8 cellular contexts compared by ENCODE assay signal in the genomic region with DNA sequence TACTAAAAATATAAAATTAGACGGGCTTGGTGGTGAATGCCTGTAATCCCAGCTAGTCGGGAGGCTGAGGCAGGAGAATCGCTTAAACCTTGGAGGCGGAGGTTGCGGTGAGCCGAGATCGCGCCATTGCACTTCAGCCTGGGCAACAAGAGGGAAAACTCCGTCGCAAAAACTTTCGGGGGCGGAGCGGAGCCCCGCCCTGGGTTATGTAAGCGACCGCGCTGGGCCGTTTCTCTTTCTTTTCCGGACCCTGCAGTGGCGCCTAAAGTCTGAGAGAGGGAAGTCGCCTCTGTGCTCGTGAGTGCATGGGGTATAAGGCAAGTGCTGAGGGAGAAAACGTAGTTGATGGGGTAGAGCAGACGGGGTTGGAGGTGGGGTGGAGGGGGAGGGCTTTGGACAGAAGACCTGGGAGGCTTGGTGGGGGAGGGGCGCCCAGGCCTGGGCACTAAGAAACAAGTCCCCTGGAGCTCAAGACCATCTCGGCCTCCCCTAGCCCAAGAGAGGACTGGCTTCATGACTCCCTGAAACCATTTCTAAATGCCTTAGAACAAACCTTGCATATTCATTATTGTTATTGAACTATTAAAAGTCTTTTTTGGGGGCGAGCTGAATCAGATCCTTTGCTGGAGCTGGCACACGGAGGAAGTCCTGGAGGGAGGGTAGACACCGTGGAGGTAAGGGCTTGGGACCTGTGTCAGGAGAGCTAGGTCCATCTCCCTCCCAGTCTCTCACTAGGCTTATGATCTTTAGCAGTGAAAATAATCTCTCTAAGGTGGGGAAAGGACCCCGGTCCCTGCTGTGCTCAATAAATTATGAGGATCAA. TPM values are rescaled to one million over a fixed set of nuclear protein-coding genes. Genes with fewer than 3 reads are reported as not detected.
DNase-seq lines count a peak whose midpoint lies in the region; ATAC-seq and TF ChIP-seq lines count a peak whose summit lies in the region.

No MANE protein-coding gene starts in this region.

- no peaks in the 10 kb centered on the region for H3K9me3 ChIP-seq in CD4-positive, alpha-beta T cell (ENCODE audit: control insufficient read depth, low read length)

- DNase-seq in CD4-positive, alpha-beta T cell: peak; percentile 53 to 81 (median 67)
- DNase-seq in HEK293T (ENCODE audit: extremely low spot score) (no peak), SIG-M5 treated with dmso at 0.1 percent for 504 hours (lab: John Stamatoyannopoulos, UW; ENCODE audit: unreplicated experiment) (peak; percentile 82), Right ventricle myocardium inferior (ENCODE audit: missing footprints) (peak; percentile 93), pons (ENCODE audit: low spot score) (peak; percentile 55), HPDE6-E6E7 (ENCODE audit: extremely low spot score) (no peak)
- peak; percentile 90 for DNase-seq in activated naive CD4-positive, alpha-beta T cell treated with anti-CD3 and anti-CD28 coated beads, Interleukin-2, amount 10 ng/mL, durations not matched to agents 7 days and 5 days

- H3K36me3 Mint-ChIP-seq in CD4-positive, alpha-beta T cell (ENCODE audit: low read depth): peaks cover 16% of the 10 kb centered on the region
- peaks cover 8% of the 10 kb centered on the region for H3K36me3 Mint-ChIP-seq in activated naive CD4-positive, alpha-beta T cell treated with anti-CD3 and anti-CD28 coated beads, Interleukin-2, amount 10 ng/mL, durations not matched to agents 7 days and 5 days

- intact Hi-C loops in CD4-positive, alpha-beta T cell (cut with DNase I, micrococcal nuclease): no loop called here
- intact Hi-C loops in Right ventricle myocardium inferior (cut with DNase I): no loop called here

- H3K4me1 ChIP-seq in urinary bladder (ENCODE audit: insufficient read depth): no peaks in the 10 kb centered on the region

- POLR2A ChIA-PET in CD4-positive, alpha-beta T cell (lab: Charles Lee): interaction anchor here (1.1 to 3.9 kb wide), 10 partner anchors 15 to 252 kb away, joined by 3 to 17 read pairs (median 6); partner anchors contain the start of genes BAG6 and DDX39B
- POLR2A ChIA-PET in HEK293T (lab: Yijun Ruan, JAX): interaction anchor here (0.7 to 1.4 kb wide), 6 partner anchors 41 to 192 kb away, joined by 3 to 9 read pairs (median 3); partner anchors contain the start of genes DDX39B and NCR3

- peak; percentile 51 for ATAC-seq in CD4-positive, alpha-beta T cell (ENCODE audit: poor library complexity)
- ATAC-seq in Right ventricle myocardium inferior: peak; percentile 74

- H3K36me3 ChIP-seq in urinary bladder (ENCODE audit: insufficient read depth): no peaks in the 10 kb centered on the region

- H3K27ac Mint-ChIP-seq in CD4-positive, alpha-beta T cell: peak overlapping the region; percentile 81
- peak overlapping the region; percentile 89 for H3K27ac Mint-ChIP-seq in activated naive CD4-positive, alpha-beta T cell treated with anti-CD3 and anti-CD28 coated beads, Interleukin-2, amount 10 ng/mL, durations not matched to agents 7 days and 5 days

- CTCF ChIA-PET in CD4-positive, alpha-beta T cell (lab: Charles Lee): interaction anchor here (0.7 to 3.8 kb wide), 7 partner anchors 26 to 1269 kb away, joined by 3 to 27 read pairs (median 4); no protein-coding TSS in a partner anchor
- CTCF ChIA-PET in HEK293T (lab: Yijun Ruan, JAX): interaction anchor here (0.8 to 1.7 kb wide), 3 partner anchors 19 to 94 kb away, joined by 3 to 6 read pairs (median 4); no protein-coding TSS in a partner anchor
- CTCF ChIA-PET in activated naive CD4-positive, alpha-beta T cell treated with anti-CD3 and anti-CD28 coated beads, Interleukin-2, amount 10 ng/mL, durations not matched to agents 7 days and 5 days (lab: Charles Lee): interaction anchor here (0.9 to 9.1 kb wide), 9 partner anchors 13 to 259 kb away, joined by 3 to 69 read pairs (median 3); no protein-coding TSS in a partner anchor

- peaks cover 58% of the 10 kb centered on the region for H3K4me1 Mint-ChIP-seq in CD4-positive, alpha-beta T cell (ENCODE audit: low read depth)
- peaks cover 53% of the 10 kb centered on the region for H3K4me1 Mint-ChIP-seq in activated naive CD4-positive, alpha-beta T cell treated with anti-CD3 and anti-CD28 coated beads, Interleukin-2, amount 10 ng/mL, durations not matched to agents 7 days and 5 days

- no peaks in the 10 kb centered on the region for H3K9me3 Mint-ChIP-seq in CD4-positive, alpha-beta T cell
- no peaks in the 10 kb centered on the region for H3K9me3 Mint-ChIP-seq in activated naive CD4-positive, alpha-beta T cell treated with anti-CD3 and anti-CD28 coated beads, Interleukin-2, amount 10 ng/mL, durations not matched to agents 7 days and 5 days

- H3K4me3 ChIP-seq in urinary bladder (ENCODE audit: low read depth, low read length): peak overlapping the region; percentile 64

- H3K27me3 ChIP-seq in CD4-positive, alpha-beta T cell (ENCODE audit: control insufficient read depth, insufficient read depth, low read length): no peaks in the 10 kb centered on the region

- no peaks in the 10 kb centered on the region for H3K27me3 Mint-ChIP-seq in CD4-positive, alpha-beta T cell
- H3K27me3 Mint-ChIP-seq in activated naive CD4-positive, alpha-beta T cell treated with anti-CD3 and anti-CD28 coated beads, Interleukin-2, amount 10 ng/mL, durations not matched to agents 7 days and 5 days: peaks cover 13% of the 10 kb centered on the region

- H3K27ac ChIP-seq in CD4-positive, alpha-beta T cell (ENCODE audit: low read depth, low read length): peak overlapping the region; percentile 79
- peak overlapping the region; percentile 96 for H3K27ac ChIP-seq in urinary bladder (ENCODE audit: low read depth)

- TF ChIP-seq CTCF in CD4-positive, alpha-beta T cell (IDR thresholded peaks at IDR 0.05): no peak

- H3K4me3 Mint-ChIP-seq in CD4-positive, alpha-beta T cell: peak overlapping the region; percentile 92
- peak overlapping the region; percentile 79 for H3K4me3 Mint-ChIP-seq in activated naive CD4-positive, alpha-beta T cell treated with anti-CD3 and anti-CD28 coated beads, Interleukin-2, amount 10 ng/mL, durations not matched to agents 7 days and 5 days

- WGBS in urinary bladder: 4% methylated on average over 30 of the region's 30 CpGs

TF ChIP-seq in HEK293T, 16 proteins besides CTCF, POLR2A, EP300 and RAD21:
- TF ChIP-seq BHLHE40 (IDR thresholded peaks at IDR 0.05; ENCODE audit: borderline replicate concordance): no peak
- peak; percentile 28; the same call in 1 of the 2 replicates for TF ChIP-seq L3MBTL2 (conservative IDR thresholded peaks at IDR 0.05)

RNA-seq across cellular contexts. Expression of gene MICA, which starts 2.7 kb away (rescaled TPM):
- 10 to 100 TPM; 10.6 to 14.0 TPM for total RNA-seq in CD4-positive, alpha-beta T cell
- total RNA-seq in Right ventricle myocardium inferior: 8.3 TPM
- total RNA-seq in urinary bladder: 6.7 TPM
- 23.8 TPM for polyA plus RNA-seq in urinary bladder

RNA-seq across cellular contexts. Expression of gene HLA-B, which starts 43.7 kb away (rescaled TPM):
- 1,000 to 10,000 TPM; 6,758 to 7,013 TPM for total RNA-seq in CD4-positive, alpha-beta T cell
- total RNA-seq in Right ventricle myocardium inferior (465 TPM), urinary bladder (234 TPM)
- polyA plus RNA-seq in urinary bladder: 1,074 TPM

Comparison
In these comparisons a context has a peak if more than half of its experiments do, and no peak if none do; other contexts are left out.
1. DNase-seq: peak in CD4-positive, alpha-beta T cell (10 of 10), SIG-M5 treated with dmso at 0.1 percent for 504 hours (single experiment), activated naive CD4-positive, alpha-beta T cell treated with anti-CD3 and anti-CD28 coated beads, Interleukin-2, amount 10 ng/mL, durations not matched to agents 7 days and 5 days (single experiment), Right ventricle myocardium inferior (single experiment) and pons (single experiment); none in HEK293T (single experiment) and HPDE6-E6E7 (single experiment).
2. RNA of gene HLA-B, which starts 43.7 kb away (total RNA-seq): 6,758 to 7,013 TPM in CD4-positive, alpha-beta T cell; 465 TPM in Right ventricle myocardium inferior (single experiment) and 234 TPM in urinary bladder (single experiment); every median in the first group is over 10 times any median in the second.